Comparison of ENCODE assay signal across 18 cellular contexts in genomic region chr4:108628411-108628810, GRCh38. TPM values are rescaled to one million over a fixed set of nuclear protein-coding genes. Genes with fewer than 3 reads are reported as not detected.
DNase-seq lines count a peak whose midpoint lies in the region; ATAC-seq and TF ChIP-seq lines count a peak whose summit lies in the region.
"Had no signal": no experiment of that assay in that cellular context is flagged by ENCODE, and none has a peak within 500 bp of the region (broad histone marks: within the 10 kb centered on the region; RNA-seq: fewer than 3 reads in every experiment).

No MANE protein-coding gene starts in this region.

- no peak overlapping the region for H3K27ac ChIP-seq in transverse colon
- H3K27ac ChIP-seq in gastrocnemius medialis = no peak overlapping the region
- H3K27ac ChIP-seq: BLaER1, KMS-11 had no signal

- H3K27me3 ChIP-seq in transverse colon (no peaks in the 10 kb centered on the region), gastrocnemius medialis (no peaks in the 10 kb centered on the region)
- H3K27me3 ChIP-seq: BLaER1 had no signal

- H3K4me3 ChIP-seq in fibroblast of the aortic adventitia (ENCODE audit: low read depth, low read length) (no peak overlapping the region), transverse colon (no peak overlapping the region), gastrocnemius medialis (no peak overlapping the region)
- H3K4me3 ChIP-seq: BLaER1, HAP-1 had no signal

- H3K4me1 ChIP-seq in transverse colon (peaks cover 0 to 5% (median 1%) of the 10 kb centered on the region in 4 donors), gastrocnemius medialis (no peaks in the 10 kb centered on the region)

- TF ChIP-seq POLR2A in transverse colon (IDR thresholded peaks at IDR 0.05) (no peak), gastrocnemius medialis (IDR thresholded peaks at IDR 0.05) (no peak)

- POLR2A ChIA-PET in GM10248 (lab: Yijun Ruan, JAX) = interaction anchor here (0.6 kb wide), 2 partner anchors 21 to 28 kb away, joined by 3 to 7 read pairs; no protein-coding TSS in a partner anchor

- peak; percentile 42; the same call in 2 of the 3 replicates for ATAC-seq in SK-N-SH treated with all-trans-retinoic acid at 6 μM for 48 hours
- ATAC-seq in gastrocnemius medialis = no peak
- ATAC-seq: T-helper 17 cell had no signal

- CTCF ChIA-PET in GM10248 (lab: Yijun Ruan, JAX) = interaction anchor here (1.1 to 1.7 kb wide), 3 partner anchors 11 to 598 kb away, joined by 3 to 7 read pairs (median 4); partner anchors contain the start of gene OSTC

- DNase-seq in AG20443 (ENCODE audit: low spot score) (peak; percentile 23), EL (peak; percentile 31), fibroblast of the aortic adventitia (ENCODE audit: low read depth) (peak; percentile 30), transverse colon (no peak), gastrocnemius medialis (no peak), GM10248 (ENCODE audit: extremely low spot score) (no peak), SKM-1 treated with dmso at 0.1 percent for 144 hours (lab: John Stamatoyannopoulos, UW; ENCODE audit: unreplicated experiment) (no peak)
- DNase-seq: CD8-positive, alpha-beta memory T cell; NCI-H1092; NCI-H146; NCI-H2081 treated with DMSO at 0.1 percent for 48 hours; NCI-H510A treated with DMSO at 0.1 percent for 48 hours; NCI-H82; T-helper 17 cell had no signal

- peaks cover 0 to 78% (median 32%) of the 10 kb centered on the region in 4 donors for H3K36me3 ChIP-seq in transverse colon
- H3K36me3 ChIP-seq in gastrocnemius medialis = peaks cover 0 to 98% of the 10 kb centered on the region in 2 donors

- in situ Hi-C loops in transverse colon (cut with MboI; ENCODE audit: low pct_ligation_motif_present in 1 of 4, low pct_unique_long_range_greater_than_20kb in 1 of 4, low sequenced_read_pairs in 3 of 4) (loop anchor here in 1 of 4 donors (25.0 kb wide), 1 partner anchor 1184 kb away; the partner anchor contains the start of genes CFI and GAR1), gastrocnemius medialis (cut with MboI; ENCODE audit: low sequenced_read_pairs in 4 of 4) (loop anchor here in 1 of 4 donors (25.0 kb wide), 1 partner anchor 916 kb away; the partner anchor contains the start of gene PAPSS1)

- intact Hi-C loops in transverse colon (cut with DNase I; ENCODE audit: low total_unique reads) (no loop called here), gastrocnemius medialis (cut with DNase I; ENCODE audit: low total_unique reads) (loop anchor here (10.0 kb wide), 2 partner anchors 804 to 1096 kb away; partner anchors contain the start of gene SGMS2)

- TF ChIP-seq CTCF in fibroblast of the aortic adventitia (IDR thresholded peaks at IDR 0.05; ENCODE audit: insufficient read depth, low read length) = no peak
- no peak for TF ChIP-seq CTCF in transverse colon (IDR thresholded peaks at IDR 0.05)
- no peak for TF ChIP-seq CTCF in gastrocnemius medialis (IDR thresholded peaks at IDR 0.05 in 4 of 5, conservative IDR thresholded peaks at IDR 0.05 in 1 of 5)
- no peak for TF ChIP-seq CTCF in GM10248 (IDR thresholded peaks at IDR 0.05; ENCODE audit: control extremely low read depth, extremely low read depth, low read depth, missing control alignments)

- no peak for TF ChIP-seq EP300 in transverse colon (IDR thresholded peaks at IDR 0.05; ENCODE audit: low read depth)

- no peaks in the 10 kb centered on the region for H3K9me3 ChIP-seq in transverse colon
- no peaks in the 10 kb centered on the region for H3K9me3 ChIP-seq in gastrocnemius medialis
- H3K9me3 ChIP-seq: BLaER1, HAP-1 had no signal

TF ChIP-seq in SK-N-SH treated with all-trans-retinoic acid at 6 μM for 48 hours, 23 proteins besides CTCF, POLR2A, EP300 and RAD21 (continues in another document):
- TF ChIP-seq TOX (CRISPR knock-in tag; IDR thresholded peaks at IDR 0.05; ENCODE audit: borderline replicate concordance) = no peak
- TF ChIP-seq CREB5 (CRISPR knock-in tag; IDR thresholded peaks at IDR 0.05; ENCODE audit: low read depth) = no peak
- TF ChIP-seq ZNF70 (CRISPR knock-in tag; IDR thresholded peaks at IDR 0.05) = no peak
- TF ChIP-seq ESRRG (CRISPR knock-in tag; IDR thresholded peaks at IDR 0.05) = no peak
- no peak for TF ChIP-seq ZFP30 (CRISPR knock-in tag; IDR thresholded peaks at IDR 0.05)
- no peak for TF ChIP-seq TSHZ2 (CRISPR knock-in tag; IDR thresholded peaks at IDR 0.05)
- TF ChIP-seq ZNF565 (CRISPR knock-in tag; conservative IDR thresholded peaks at IDR 0.05; ENCODE audit: low read depth) = no peak
- TF ChIP-seq POU6F1 (CRISPR knock-in tag; IDR thresholded peaks at IDR 0.05; ENCODE audit: borderline replicate concordance, low read depth) = no peak
- TF ChIP-seq PPARA (CRISPR knock-in tag; IDR thresholded peaks at IDR 0.05; ENCODE audit: borderline replicate concordance) = no peak
- no peak for TF ChIP-seq GLIS3 (CRISPR knock-in tag; IDR thresholded peaks at IDR 0.05)
- TF ChIP-seq BACH2 (CRISPR knock-in tag; IDR thresholded peaks at IDR 0.05; ENCODE audit: borderline replicate concordance) = no peak
- TF ChIP-seq CSDC2 (CRISPR knock-in tag; IDR thresholded peaks at IDR 0.05) = no peak
- TF ChIP-seq TCF4 (CRISPR knock-in tag; IDR thresholded peaks at IDR 0.05; ENCODE audit: borderline replicate concordance) = no peak
- no peak for TF ChIP-seq RARB (CRISPR knock-in tag; IDR thresholded peaks at IDR 0.05)
- no peak for TF ChIP-seq ZNF8 (CRISPR knock-in tag; IDR thresholded peaks at IDR 0.05)
- TF ChIP-seq ZC3H10 (CRISPR knock-in tag; IDR thresholded peaks at IDR 0.05) = no peak
- no peak for TF ChIP-seq CSRNP3 (CRISPR knock-in tag; IDR thresholded peaks at IDR 0.05)
- no peak for TF ChIP-seq ZFP3 (CRISPR knock-in tag; IDR thresholded peaks at IDR 0.05)

RNA-seq across cellular contexts. Expression of gene RPL34, which starts 8.0 kb away (rescaled TPM):
- total RNA-seq in fibroblast of the aortic adventitia (ENCODE audit: low replicate concordance) (1,226 and 1,235 TPM in 2 replicates), transverse colon (100 to 1,000 TPM; 232 to 594 (median 443) TPM), gastrocnemius medialis (100 to 1,000 TPM; 419 to 608 (median 540) TPM)

RNA-seq across cellular contexts. Expression of gene OSTC, which starts 22.0 kb away (rescaled TPM):
- total RNA-seq in fibroblast of the aortic adventitia (ENCODE audit: low replicate concordance) = 186 and 331 TPM in 2 replicates
- total RNA-seq in transverse colon = 10 to 100 TPM; 45.4 to 56.5 (median 51.6) TPM
- 10 to 100 TPM; 15.5 to 25.0 (median 23.2) TPM for total RNA-seq in gastrocnemius medialis

Comparison
In these comparisons a context has a peak if more than half of its experiments do, and no peak if none do; other contexts are left out.
1. DNase-seq: peak in AG20443 (single experiment), EL (single experiment) and fibroblast of the aortic adventitia (single experiment); none in transverse colon (single experiment), gastrocnemius medialis (0 of 2), GM10248 (single experiment) and SKM-1 treated with dmso at 0.1 percent for 144 hours (single experiment).